ENCODE assay signal across 8 cellular contexts in genomic region chr3:32684029-32684799, GRCh38. TPM values are rescaled to one million over a fixed set of nuclear protein-coding genes. Genes with fewer than 3 reads are reported as not detected.
DNase-seq lines count a peak whose midpoint lies in the region; ATAC-seq, FAIRE-seq and TF ChIP-seq lines count a peak whose summit lies in the region.

No MANE protein-coding gene starts in this region.

- no peak for TF ChIP-seq POLR2A in upper lobe of left lung (IDR thresholded peaks at IDR 0.05)

- H3K9me3 ChIP-seq in astrocyte (ENCODE audit: insufficient read depth, low read depth, low read length), result no peaks in the 10 kb centered on the region
- H3K9me3 ChIP-seq in upper lobe of left lung, result no peaks in the 10 kb centered on the region

- H3K4me1 ChIP-seq in astrocyte (ENCODE audit: insufficient read depth, low read length) (peaks cover 13% of the 10 kb centered on the region), upper lobe of left lung (peaks cover 17 to 23% (median 20%) of the 10 kb centered on the region in 4 donors)

- H3K27ac ChIP-seq in astrocyte (ENCODE audit: low read depth, low read length) (peak overlapping the region; percentile 70), upper lobe of left lung (peak overlapping the region; percentile 75 to 90 (median 88))

- WGBS in upper lobe of left lung, 2 donors, result 37 to 42% methylated on average over 4 of the region's 4 CpGs

- peaks cover 29% of the 10 kb centered on the region for H3K4me1 Mint-ChIP-seq in activated naive CD4-positive, alpha-beta T cell treated with anti-CD3 and anti-CD28 coated beads, Interleukin-2, amount 50 U/mL, for 24 hours
- H3K4me1 Mint-ChIP-seq in astrocyte (ENCODE audit: low read depth, unreplicated experiment) (peaks cover 9% of the 10 kb centered on the region), memory B cell (peaks cover 20% of the 10 kb centered on the region)

- no peaks in the 10 kb centered on the region for H3K36me3 ChIP-seq in astrocyte (ENCODE audit: insufficient read depth, low read length)
- no peaks in the 10 kb centered on the region for H3K36me3 ChIP-seq in upper lobe of left lung

- peak overlapping the region; percentile 94 for H3K4me3 Mint-ChIP-seq in activated naive CD4-positive, alpha-beta T cell treated with anti-CD3 and anti-CD28 coated beads, Interleukin-2, amount 50 U/mL, for 24 hours
- peak overlapping the region; percentile 95 for H3K4me3 Mint-ChIP-seq in astrocyte (ENCODE audit: unreplicated experiment)
- H3K4me3 Mint-ChIP-seq in memory B cell, result peak overlapping the region; percentile 95

- H3K4me2 ChIP-seq in astrocyte (ENCODE audit: low read length), result peak overlapping the region; percentile 93

- FAIRE-seq in astrocyte (lab: Jason Lieb, UNC), result no peak

- H3K9me3 Mint-ChIP-seq in activated naive CD4-positive, alpha-beta T cell treated with anti-CD3 and anti-CD28 coated beads, Interleukin-2, amount 50 U/mL, for 24 hours, result no peaks in the 10 kb centered on the region
- H3K9me3 Mint-ChIP-seq in astrocyte (ENCODE audit: unreplicated experiment) (no peaks in the 10 kb centered on the region), memory B cell (no peaks in the 10 kb centered on the region)

- TF ChIP-seq CTCF in astrocyte (IDR thresholded peaks at IDR 0.05; ENCODE audit: insufficient read depth, low read depth, low read length) (no peak), upper lobe of left lung (IDR thresholded peaks at IDR 0.05) (no peak)

- no peaks in the 10 kb centered on the region for H3K27me3 Mint-ChIP-seq in activated naive CD4-positive, alpha-beta T cell treated with anti-CD3 and anti-CD28 coated beads, Interleukin-2, amount 50 U/mL, for 24 hours
- H3K27me3 Mint-ChIP-seq in astrocyte (ENCODE audit: low read depth, unreplicated experiment) (no peaks in the 10 kb centered on the region), memory B cell (no peaks in the 10 kb centered on the region)

- H2AFZ ChIP-seq in astrocyte (ENCODE audit: low read depth, low read length), result peak overlapping the region; percentile 81

- TF ChIP-seq EP300 in upper lobe of left lung (IDR thresholded peaks at IDR 0.05), result peak in 1 of 4 donors; percentile 4

- H3K79me2 ChIP-seq in astrocyte (ENCODE audit: insufficient read depth, low read length), result peaks cover 34% of the 10 kb centered on the region

- H4K20me1 ChIP-seq in astrocyte (ENCODE audit: insufficient read depth, low read length), result peaks cover 8% of the 10 kb centered on the region

- H3K36me3 Mint-ChIP-seq in activated naive CD4-positive, alpha-beta T cell treated with anti-CD3 and anti-CD28 coated beads, Interleukin-2, amount 50 U/mL, for 24 hours, result peaks cover 5% of the 10 kb centered on the region
- no peaks in the 10 kb centered on the region for H3K36me3 Mint-ChIP-seq in astrocyte (ENCODE audit: low read depth, unreplicated experiment)
- peaks cover 4% of the 10 kb centered on the region for H3K36me3 Mint-ChIP-seq in memory B cell

- ATAC-seq in memory B cell (ENCODE audit: low read depth) (no peak), upper lobe of left lung (ENCODE audit: low FRiP score in 2 of 2) (no peak)

- H3K27ac Mint-ChIP-seq in activated naive CD4-positive, alpha-beta T cell treated with anti-CD3 and anti-CD28 coated beads, Interleukin-2, amount 50 U/mL, for 24 hours, result peak overlapping the region; percentile 88
- peak overlapping the region; percentile 90 for H3K27ac Mint-ChIP-seq in astrocyte (ENCODE audit: unreplicated experiment)
- peak overlapping the region; percentile 98 for H3K27ac Mint-ChIP-seq in memory B cell

- H3K4me3 ChIP-seq in astrocyte (ENCODE audit: insufficient read depth, low read depth, low read length) (peak overlapping the region; percentile 80), upper lobe of left lung (peak overlapping the region; percentile 14 to 87 (median 71))

- no peak for DNase-seq in activated naive CD4-positive, alpha-beta T cell treated with anti-CD3 and anti-CD28 coated beads, Interleukin-2, amount 50 U/mL, for 16 hours
- DNase-seq in astrocyte (ENCODE audit: low read depth) (no peak), memory B cell (ENCODE audit: low spot score in 2 of 2) (peak in 1 of 2 donors; percentile 3), upper lobe of left lung (no peak), NCI-H2081 treated with DMSO at 0.1 percent for 48 hours (lab: John Stamatoyannopoulos, UW) (no peak), cerebellar cortex (ENCODE audit: low spot score) (no peak), dermis blood vessel endothelial cell (no peak)

- no peaks in the 10 kb centered on the region for H3K27me3 ChIP-seq in astrocyte (ENCODE audit: insufficient read depth, low read length)
- H3K27me3 ChIP-seq in upper lobe of left lung, result no peaks in the 10 kb centered on the region

- H3K9ac ChIP-seq in astrocyte (ENCODE audit: low read length), result peak overlapping the region; percentile 84

RNA-seq across cellular contexts. Expression of gene CNOT10, which starts 0.8 kb away (rescaled TPM):
- 23.9 and 26.2 TPM in 2 replicates for total RNA-seq in astrocyte
- total RNA-seq in upper lobe of left lung, result 10 to 100 TPM; 19.1 to 47.1 (median 29.6) TPM
- 24.0 and 28.0 TPM in 2 replicates for total RNA-seq in dermis blood vessel endothelial cell
